In genomic region chr4:168272488-168272887, GRCh38 we compare ENCODE assay signal across 27 cellular contexts.
"Had no signal": no experiment of that assay in that cellular context is flagged by ENCODE, and none has a peak within 500 bp of the region (broad histone marks: within the 10 kb centered on the region; RNA-seq: fewer than 3 reads in every experiment).

No MANE protein-coding gene starts in this region.

- H3K4me3 Mint-ChIP-seq: activated naive CD8-positive, alpha-beta T cell; nephron; stimulated activated memory B cell treated with anti-CD40 and anti-IgM and Interleukin-4, amounts not matched to agents 10 μg/mL and 1 μg/mL and 100 μg/mL, for 72 hours; T-helper 17 cell had no signal

- H3K27ac Mint-ChIP-seq: activated naive CD8-positive, alpha-beta T cell; nephron; stimulated activated memory B cell treated with anti-CD40 and anti-IgM and Interleukin-4, amounts not matched to agents 10 μg/mL and 1 μg/mL and 100 μg/mL, for 72 hours; T-helper 17 cell had no signal

- H3K27me3 Mint-ChIP-seq: activated naive CD8-positive, alpha-beta T cell; stimulated activated memory B cell treated with anti-CD40 and anti-IgM and Interleukin-4, amounts not matched to agents 10 μg/mL and 1 μg/mL and 100 μg/mL, for 72 hours; T-helper 17 cell had no signal

- H3K4me3 ChIP-seq: coronary artery, dorsolateral prefrontal cortex, left lung, lung, sigmoid colon, suprapubic skin, tibial artery, upper lobe of right lung had no signal

- DNase-seq: activated CD4-positive, alpha-beta T cell treated with anti-CD3 and anti-CD28 coated beads, Interleukin-2, amount 50 U/mL, for 1 hour; activated CD8-positive, alpha-beta memory T cell treated with anti-CD3 and anti-CD28 coated beads for 24 hours; activated gamma-delta T cell; amniotic stem cell; brain microvascular endothelial cell; dorsolateral prefrontal cortex; effector memory CD4-positive, alpha-beta T cell; left lung; mesendoderm; retina; sigmoid colon; small intestine; stimulated activated CD4-positive, alpha-beta T cell treated with anti-CD3 and anti-CD28 coated beads, Interleukin-4, amount 100 ng/mL, for 4 hours; stimulated activated CD8-positive, alpha-beta memory T cell treated with anti-CD3 and anti-CD28 coated beads, Interleukin-4, amount 100 ng/mL, for 48 hours; SW 1271; T-helper 17 cell; T1000; tibial artery; upper lobe of right lung; WERI-Rb-1 had no signal

- H3K4me1 Mint-ChIP-seq: nephron; stimulated activated memory B cell treated with anti-CD40 and anti-IgM and Interleukin-4, amounts not matched to agents 10 μg/mL and 1 μg/mL and 100 μg/mL, for 72 hours had no signal

- ATAC-seq: activated CD4-positive, CD25-positive, alpha-beta regulatory T cell treated with anti-CD3 and anti-CD28 coated beads, Interleukin-2, amount 50 U/mL, for 24 hours; left lung; stimulated activated memory B cell treated with anti-CD40 and anti-IgM and Interleukin-4, amounts not matched to agents 10 μg/mL and 1 μg/mL and 100 μg/mL, for 72 hours; T-helper 17 cell; upper lobe of right lung had no signal

- H3K9me3 Mint-ChIP-seq: nephron; stimulated activated memory B cell treated with anti-CD40 and anti-IgM and Interleukin-4, amounts not matched to agents 10 μg/mL and 1 μg/mL and 100 μg/mL, for 72 hours had no signal
